ENCODE assay signal across 8 cellular contexts in genomic region chr15:65032823-65033537, GRCh38. TPM values are rescaled to one million over a fixed set of nuclear protein-coding genes. Genes with fewer than 3 reads are reported as not detected.
DNase-seq lines count a peak whose midpoint lies in the region; ATAC-seq and TF ChIP-seq lines count a peak whose summit lies in the region.

No MANE protein-coding gene starts in this region.

- TF ChIP-seq POLR2A in spleen (IDR thresholded peaks at IDR 0.05), result no peak

- intact Hi-C loops in spleen (cut with DNase I; ENCODE audit: low total_unique reads), result loop anchor here (5.0 kb wide), 1 partner anchor 264 kb away; the partner anchor contains the start of gene RNU5A-1

- no peak overlapping the region for H2AFZ ChIP-seq in DND-41 (ENCODE audit: low read depth, low read length)

- 22 to 40% (median 23%) methylated on average over 5 to 12 of the region's 12 CpGs for WGBS in spleen, 5 donors

- no peak overlapping the region for H3K4me2 ChIP-seq in DND-41 (ENCODE audit: insufficient read depth, low read length)

- TF ChIP-seq CTCF in DND-41 (IDR thresholded peaks at IDR 0.05; ENCODE audit: borderline replicate concordance, extremely low read depth, low read length, poor library complexity, severe bottlenecking), result peak; percentile 33
- TF ChIP-seq CTCF in HL-60 (IDR thresholded peaks at IDR 0.05; ENCODE audit: insufficient read depth, low read length), result peak; percentile 53
- peak; percentile 78 for TF ChIP-seq CTCF in astrocyte of the cerebellum (IDR thresholded peaks at IDR 0.05; ENCODE audit: low read depth, low read length, missing control alignments)
- TF ChIP-seq CTCF in spleen (IDR thresholded peaks at IDR 0.05 in 8 of 11, conservative IDR thresholded peaks at IDR 0.05 in 3 of 11), result peak; percentile 42 to 75 (median 62)

- no peak for ATAC-seq in DND-41 (ENCODE audit: insufficient read depth, low read depth)
- no peak for ATAC-seq in HG02870 (IDR thresholded peaks at IDR 0.05; ENCODE audit: unreplicated experiment)

- H3K27ac ChIP-seq in DND-41 (ENCODE audit: low read length) (no peak overlapping the region), HL-60 (replicated peaks) (no peak overlapping the region), spleen (no peak overlapping the region)

- H3K27me3 ChIP-seq in DND-41 (ENCODE audit: insufficient read depth, low read length, poor library complexity) (no peaks in the 10 kb centered on the region), HL-60 (ENCODE audit: insufficient read depth, poor library complexity, severe bottlenecking) (no peaks in the 10 kb centered on the region), spleen (replicated peaks in 1 of 7) (no peaks in the 10 kb centered on the region)

- H3K36me3 ChIP-seq in DND-41 (ENCODE audit: insufficient read depth, low read length) (peaks cover 2% of the 10 kb centered on the region; the same call in 1 of the 2 replicates), spleen (no peaks in the 10 kb centered on the region)

- DNase-seq in DND-41 (no peak), HL-60 (ENCODE audit: low read depth in 1 of 2, low spot score in 1 of 2) (peak in 1 of 2 experiments; percentile 43), RKO (ENCODE audit: low spot score) (peak; percentile 94), astrocyte of the cerebellum (ENCODE audit: low read depth) (no peak), iPS DF 19.7 (ENCODE audit: low read depth, low spot score) (peak; percentile 86), spleen (peak; percentile 81), NCI-H187 treated with DMSO at 0.1 percent for 48 hours (lab: John Stamatoyannopoulos, UW) (no peak)

- no peaks in the 10 kb centered on the region for H4K20me1 ChIP-seq in DND-41 (ENCODE audit: insufficient read depth, low read length)

- H3K4me1 ChIP-seq in DND-41 (ENCODE audit: insufficient read depth, low read length) (peaks cover 13% of the 10 kb centered on the region), spleen (peaks cover 5 to 34% (median 24%) of the 10 kb centered on the region in 6 donors)

- H3K9ac ChIP-seq in DND-41 (ENCODE audit: low read depth, low read length), result no peak overlapping the region

- in situ Hi-C loops in astrocyte of the cerebellum (cut with HindIII; ENCODE audit: low sequenced_read_pairs), result no loop called here

- H3K4me3 ChIP-seq in DND-41 (ENCODE audit: low read depth in 1 of 2, low read length in 2 of 2), result no peak overlapping the region
- H3K4me3 ChIP-seq in HL-60 (replicated peaks; ENCODE audit: insufficient read depth, low read length), result no peak overlapping the region
- no peak overlapping the region for H3K4me3 ChIP-seq in astrocyte of the cerebellum (ENCODE audit: low read depth, low read length)
- H3K4me3 ChIP-seq in spleen, result no peak overlapping the region

- H3K9me3 ChIP-seq in DND-41 (ENCODE audit: insufficient read depth, low read length, severe bottlenecking), result no peaks in the 10 kb centered on the region
- no peaks in the 10 kb centered on the region for H3K9me3 ChIP-seq in spleen

- H3K79me2 ChIP-seq in DND-41 (ENCODE audit: insufficient read depth, low read length), result peaks cover 10% of the 10 kb centered on the region

RNA-seq across cellular contexts. Expression of gene MTFMT, which starts 3.5 kb away (rescaled TPM):
- 10 to 100 TPM; 10.8 to 27.5 (median 14.8) TPM for total RNA-seq in spleen
- polyA plus RNA-seq in spleen, result 1 to 10 TPM; 3.7 to 8.3 (median 5.7) TPM

RNA-seq across cellular contexts. Expression of gene SLC51B, which starts 12.2 kb away (rescaled TPM):
- not detected for total RNA-seq in spleen
- under 1 TPM in 1 of 3 donors, not detected in 2; 0.09 TPM for polyA plus RNA-seq in spleen

RNA-seq across cellular contexts. Expression of gene RASL12, which starts 34.8 kb away (rescaled TPM):
- total RNA-seq in spleen, result 10 to 100 TPM in 2 of 7 donors, 1 to 10 TPM in 5; 8.3 to 38.5 (median 9.4) TPM
- polyA plus RNA-seq in spleen, result 1 to 10 TPM; 2.7 to 6.5 (median 6.1) TPM

RNA-seq across cellular contexts. Expression of gene SPG21, which starts 43.3 kb away (rescaled TPM):
- 100 to 1,000 TPM in 1 of 7 donors, 10 to 100 TPM in 6; 78.1 to 101 (median 82.2) TPM for total RNA-seq in spleen
- polyA plus RNA-seq in spleen, result 10 to 100 TPM; 48.9 to 63.7 (median 61.9) TPM

RNA-seq across cellular contexts. Expression of gene KBTBD13, which starts 43.6 kb away (rescaled TPM):
- not detected for total RNA-seq in spleen
- polyA plus RNA-seq in spleen, result not detected

Comparison
In these comparisons a context has a peak if more than half of its experiments do, and no peak if none do; other contexts are left out.
1. DNase-seq: peak in RKO (single experiment), iPS DF 19.7 (single experiment) and spleen (single experiment); none in DND-41 (single experiment), astrocyte of the cerebellum (single experiment) and NCI-H187 treated with DMSO at 0.1 percent for 48 hours (single experiment).
2. Peak in every context shown above with its lines, with median percentiles within 50 percentile points of each other: CTCF ChIP-seq.